Comparison of ENCODE assay signal across 24 cellular contexts in genomic region chr15:85451099-85451700, GRCh38.
"Had no signal": no experiment of that assay in that cellular context is flagged by ENCODE, and none has a peak within 500 bp of the region (broad histone marks: within the 10 kb centered on the region; RNA-seq: fewer than 3 reads in every experiment).

No MANE protein-coding gene starts in this region.

- H3K9me3 ChIP-seq: neutrophil, prostate gland had no signal

- H3K4me2 ChIP-seq: hepatocyte had no signal

- H3K36me3 Mint-ChIP-seq: stimulated activated effector memory CD8-positive, alpha-beta T cell treated with anti-CD3 and anti-CD28 coated beads, Interleukin-12 subunit alpha, Interleukin-12 subunit beta, amount 100 ng/mL, for 72 hours had no signal

- ATAC-seq: activated CD8-positive, alpha-beta memory T cell treated with anti-CD3 and anti-CD28 coated beads, Interleukin-2, amount 10 ng/mL, durations not matched to agents 7 days and 5 days; activated CD8-positive, alpha-beta T cell treated with anti-CD3 and anti-CD28 coated beads, Interleukin-2, amount 10 ng/mL, durations not matched to agents 7 days and 5 days; gastrocnemius medialis; left ventricle myocardium superior; stimulated activated effector memory CD8-positive, alpha-beta T cell treated with anti-CD3 and anti-CD28 coated beads, Interleukin-12 subunit alpha, Interleukin-12 subunit beta, amount 100 ng/mL, for 72 hours; T-cell had no signal

- H3K27me3 ChIP-seq: gastrocnemius medialis, hepatocyte, neutrophil, sigmoid colon, tibial nerve had no signal

- H2AFZ ChIP-seq: hepatocyte had no signal

- H3K4me3 Mint-ChIP-seq: activated B cell treated with CpG ODN at 0.5 μM for 24 hours; activated CD8-positive, alpha-beta memory T cell treated with anti-CD3 and anti-CD28 coated beads, Interleukin-2, amount 10 ng/mL, durations not matched to agents 7 days and 5 days; activated CD8-positive, alpha-beta T cell treated with anti-CD3 and anti-CD28 coated beads, Interleukin-2, amount 10 ng/mL, durations not matched to agents 7 days and 5 days; central memory CD8-positive, alpha-beta T cell; dendritic cell treated with granulocyte-macrophage colony-stimulating factor and Interleukin-4, amounts not matched to agents 40 ng/mL and 50 ng/mL, for 4 days; nephron progenitor cell; stimulated activated effector memory CD8-positive, alpha-beta T cell treated with anti-CD3 and anti-CD28 coated beads, Interleukin-12 subunit alpha, Interleukin-12 subunit beta, amount 100 ng/mL, for 72 hours; T-helper 2 cell treated with Interferon-gamma antibody and Interleukin-4, amounts not matched to agents 5 μg/mL and 100 μg/mL, for 36 hours had no signal

- H3K4me1 ChIP-seq: prostate gland had no signal

- DNase-seq: activated B cell treated with CpG ODN at 0.5 μM for 24 hours; activated CD8-positive, alpha-beta memory T cell treated with anti-CD3 and anti-CD28 coated beads, Interleukin-2, amount 10 ng/mL, durations not matched to agents 7 days and 5 days; activated CD8-positive, alpha-beta T cell treated with anti-CD3 and anti-CD28 coated beads, Interleukin-2, amount 10 ng/mL, durations not matched to agents 7 days and 5 days; activated effector memory CD4-positive, alpha-beta T cell treated with Interleukin-2 at 50 U/mL for 16 hours; activated naive CD4-positive, alpha-beta T cell treated with Interleukin-2 at 50 U/mL for 16 hours; activated T-cell treated with anti-CD3 and anti-CD28 coated beads, Interleukin-2, amount 50 U/mL, for 48 hours; amygdala; gastrocnemius medialis; islet precursor cell; left ventricle myocardium superior; nephron progenitor cell; sigmoid colon; small intestine; stimulated activated CD4-positive, alpha-beta T cell treated with anti-CD3 and anti-CD28 coated beads, Interleukin-4, amount 100 ng/mL, for 24 hours; T-cell had no signal

- H3K36me3 ChIP-seq: gastrocnemius medialis, neutrophil, prostate gland, sigmoid colon, tibial nerve had no signal

- H3K27ac Mint-ChIP-seq: activated B cell treated with CpG ODN at 0.5 μM for 24 hours; activated CD8-positive, alpha-beta memory T cell treated with anti-CD3 and anti-CD28 coated beads, Interleukin-2, amount 10 ng/mL, durations not matched to agents 7 days and 5 days; activated CD8-positive, alpha-beta T cell treated with anti-CD3 and anti-CD28 coated beads, Interleukin-2, amount 10 ng/mL, durations not matched to agents 7 days and 5 days; dendritic cell treated with granulocyte-macrophage colony-stimulating factor and Interleukin-4, amounts not matched to agents 40 ng/mL and 50 ng/mL, for 4 days; nephron progenitor cell; T-cell; T-helper 2 cell treated with Interferon-gamma antibody and Interleukin-4, amounts not matched to agents 5 μg/mL and 100 μg/mL, for 36 hours had no signal

- H3K4me3 ChIP-seq: gastrocnemius medialis, hepatocyte, prostate gland, sigmoid colon, tibial nerve had no signal

- H3K27ac ChIP-seq: epithelial cell of prostate, gastrocnemius medialis, hepatocyte, neutrophil, prostate gland, tibial nerve had no signal

- H3K27me3 Mint-ChIP-seq: activated B cell treated with CpG ODN at 0.5 μM for 24 hours; activated CD8-positive, alpha-beta memory T cell treated with anti-CD3 and anti-CD28 coated beads, Interleukin-2, amount 10 ng/mL, durations not matched to agents 7 days and 5 days; central memory CD8-positive, alpha-beta T cell; dendritic cell treated with granulocyte-macrophage colony-stimulating factor and Interleukin-4, amounts not matched to agents 40 ng/mL and 50 ng/mL, for 4 days; T-cell had no signal
